ENCODE assay signal across 22 cellular contexts in the genomic region with DNA sequence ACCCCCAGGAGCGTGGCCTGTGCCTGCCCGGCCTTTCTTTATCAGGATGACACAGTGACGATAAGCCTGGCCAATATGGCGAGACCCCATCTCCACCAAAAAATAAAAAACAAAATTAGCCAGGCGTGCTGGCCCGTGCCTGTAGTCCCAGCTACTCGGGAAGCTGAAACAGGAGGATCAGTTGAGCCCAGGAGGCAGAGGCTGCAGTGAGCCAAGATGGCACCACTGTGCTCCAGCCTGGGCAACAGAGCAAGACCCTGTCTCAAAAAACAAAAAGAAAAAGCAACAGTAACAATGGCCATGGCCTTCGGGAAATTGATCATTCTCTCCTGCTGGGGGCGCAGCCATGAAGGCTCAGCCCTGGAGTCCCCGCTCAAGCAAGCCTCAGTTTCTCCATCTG. TPM values are rescaled to one million over a fixed set of nuclear protein-coding genes. Genes with fewer than 3 reads are reported as not detected.
A peak's percentile ranks its signal among the peaks of the same experiment; 100 is the strongest.
DNase-seq lines count a peak whose midpoint lies in the region; ATAC-seq, FAIRE-seq and TF ChIP-seq lines count a peak whose summit lies in the region.
"Had no signal": no experiment of that assay in that cellular context is flagged by ENCODE, and none has a peak within 500 bp of the region (broad histone marks: within the 10 kb centered on the region; RNA-seq: fewer than 3 reads in every experiment).

No MANE protein-coding gene starts in this region.

- H3K79me2 ChIP-seq in HepG2 (ENCODE audit: insufficient read depth, low read length), result no peaks in the 10 kb centered on the region

- H3K27me3 ChIP-seq in HepG2 (ENCODE audit: control insufficient read depth in 1 of 2, insufficient read depth in 2 of 2, low read length in 2 of 2) (no peaks in the 10 kb centered on the region), right lobe of liver (no peaks in the 10 kb centered on the region)

- H3K4me3 ChIP-seq in HepG2 (replicated peaks in 1 of 3; ENCODE audit: insufficient read depth in 1 of 3, low read depth in 2 of 3, low read length in 3 of 3) (no peak overlapping the region), right lobe of liver (no peak overlapping the region)

- TF ChIP-seq POLR2A in HepG2 (IDR thresholded peaks at IDR 0.05; ENCODE audit: insufficient read depth in 1 of 2, low read depth in 2 of 2, low read length in 2 of 2) (no peak), right lobe of liver (IDR thresholded peaks at IDR 0.05) (no peak)

- no peak for TF ChIP-seq EP300 in HepG2 (IDR thresholded peaks at IDR 0.05; ENCODE audit: low read depth in 2 of 2, low read length in 2 of 2)
- TF ChIP-seq EP300 in HepG2 (CRISPR knock-in tag; IDR thresholded peaks at IDR 0.05; ENCODE audit: borderline replicate concordance), result no peak

- CTCF ChIA-PET in HepG2 (lab: Yijun Ruan, JAX; ENCODE audit: low intra/inter-chr PET ratio, low total read pairs), result no interaction called here

- 75% methylated on average over 7 of the region's 10 CpGs for WGBS in HepG2 (ENCODE audit: low lambda C conversion rate)
- WGBS in right lobe of liver (ENCODE audit: insufficient coverage, low coverage, low lambda C conversion rate, missing lambda C conversion rate), result 93% methylated on average over 6 of the region's 10 CpGs

- H3K4me1 Mint-ChIP-seq in T-helper 17 cell (peaks cover 2% of the 10 kb centered on the region), endothelial cell (ENCODE audit: unreplicated experiment) (no peaks in the 10 kb centered on the region)
- peaks cover 6 to 18% of the 10 kb centered on the region in 2 donors for H3K4me1 Mint-ChIP-seq in stimulated activated naive B cell treated with anti-CD40 and anti-IgM and Interleukin-4, amounts not matched to agents 10 μg/mL and 1 μg/mL and 100 μg/mL, for 72 hours

- H3K27ac Mint-ChIP-seq in T-helper 17 cell (peak overlapping the region; percentile 54), endothelial cell (ENCODE audit: unreplicated experiment) (no peak overlapping the region)
- peak overlapping the region; percentile 56 for H3K27ac Mint-ChIP-seq in stimulated activated naive B cell treated with anti-CD40 and anti-IgM and Interleukin-4, amounts not matched to agents 10 μg/mL and 1 μg/mL and 100 μg/mL, for 72 hours

- BruUV-seq in HepG2 (replicated peaks; lab: Mats Ljungman, UMichigan), result no TSS peak

- no peak overlapping the region for H3K9ac ChIP-seq in HepG2 (ENCODE audit: insufficient read depth, low read depth, low read length)
- H3K9ac ChIP-seq: KMS-11 had no signal

- H3K36me3 ChIP-seq in HepG2 (replicated peaks in 1 of 2; ENCODE audit: control insufficient read depth in 1 of 2, insufficient read depth in 2 of 2, low read length in 2 of 2) (no peaks in the 10 kb centered on the region), right lobe of liver (no peaks in the 10 kb centered on the region)

- in situ Hi-C loops in HepG2 (cut with HindIII; ENCODE audit: extremely low pct_ligation_motif_present, low pct_unique_long_range_greater_than_20kb), result no loop called here

- peaks cover 16% of the 10 kb centered on the region for H3K4me1 ChIP-seq in HepG2 (ENCODE audit: insufficient read depth, low read length)
- H3K4me1 ChIP-seq in right lobe of liver, result peaks cover 0 to 3% (median 0%) of the 10 kb centered on the region in 4 donors

- H3K4me3 Mint-ChIP-seq in T-helper 17 cell (peak overlapping the region; percentile 47), endothelial cell (ENCODE audit: unreplicated experiment) (peak overlapping the region; percentile 37)
- no peak overlapping the region for H3K4me3 Mint-ChIP-seq in stimulated activated naive B cell treated with anti-CD40 and anti-IgM and Interleukin-4, amounts not matched to agents 10 μg/mL and 1 μg/mL and 100 μg/mL, for 72 hours

- no peak for TF ChIP-seq RAD21 in HepG2 (CRISPR knock-in tag; IDR thresholded peaks at IDR 0.05)

- ATAC-seq in HepG2 (no peak), right lobe of liver (no peak), T-helper 17 cell (no peak)
- ATAC-seq in stimulated activated naive B cell treated with anti-CD40 and anti-IgM and Interleukin-4, amounts not matched to agents 10 μg/mL and 1 μg/mL and 100 μg/mL, for 72 hours (replicated peaks), result no peak

- H3K27me3 Mint-ChIP-seq in T-helper 17 cell (no peaks in the 10 kb centered on the region), endothelial cell (ENCODE audit: unreplicated experiment) (peaks cover 9% of the 10 kb centered on the region)
- H3K27me3 Mint-ChIP-seq in stimulated activated naive B cell treated with anti-CD40 and anti-IgM and Interleukin-4, amounts not matched to agents 10 μg/mL and 1 μg/mL and 100 μg/mL, for 72 hours, result no peaks in the 10 kb centered on the region

- H3K9me3 ChIP-seq in HepG2 (ENCODE audit: low read length) (no peaks in the 10 kb centered on the region), right lobe of liver (no peaks in the 10 kb centered on the region), T-helper 17 cell (ENCODE audit: control insufficient read depth, low read length, poor library complexity, severe bottlenecking) (no peaks in the 10 kb centered on the region)

- H4K20me1 ChIP-seq in HepG2 (ENCODE audit: insufficient read depth, low read length), result no peaks in the 10 kb centered on the region

- DNase-seq in HepG2 (ENCODE audit: low spot score) (no peak), right lobe of liver (no peak), T-helper 17 cell (no peak), endothelial cell (ENCODE audit: low spot score) (no peak), ecto neural progenitor cell (ENCODE audit: low spot score) (no peak), foreskin melanocyte (no peak)
- DNase-seq in stimulated activated naive B cell treated with anti-CD40 and anti-IgM and Interleukin-4, amounts not matched to agents 10 μg/mL and 1 μg/mL and 100 μg/mL, for 72 hours, result no peak
- no peak for DNase-seq in activated T-cell treated with anti-CD3 and anti-CD28 coated beads, Interleukin-2, amount 50 U/mL, for 48 hours
- DNase-seq: AML-193, DMS53, GDM1, GOT3, HCEC 1CT, NCI-H1092 treated with DMSO at 0.1 percent for 48 hours, NCI-H1436 treated with DMSO at 0.1 percent for 48 hours, NCI-H1930, NCI-H226, NCI-H510A treated with DMSO at 0.1 percent for 48 hours, NCI-H748 treated with DMSO at 0.1 percent for 48 hours had no signal

- intact Hi-C loops in HepG2 (cut with micrococcal nuclease; ENCODE audit: unreplicated experiment), result no loop called here
- intact Hi-C loops in right lobe of liver (cut with DNase I), result no loop called here

- H3K36me3 Mint-ChIP-seq in T-helper 17 cell (ENCODE audit: low read depth) (no peaks in the 10 kb centered on the region), endothelial cell (ENCODE audit: low read depth, unreplicated experiment) (peaks cover 2% of the 10 kb centered on the region)
- peaks cover 6 to 7% of the 10 kb centered on the region in 2 donors for H3K36me3 Mint-ChIP-seq in stimulated activated naive B cell treated with anti-CD40 and anti-IgM and Interleukin-4, amounts not matched to agents 10 μg/mL and 1 μg/mL and 100 μg/mL, for 72 hours

- no peak for TF ChIP-seq CTCF in HepG2 (CRISPR knock-in tag; IDR thresholded peaks at IDR 0.05)
- TF ChIP-seq CTCF in right lobe of liver (IDR thresholded peaks at IDR 0.05), result no peak
- TF ChIP-seq CTCF in endothelial cell (IDR thresholded peaks at IDR 0.05; ENCODE audit: unreplicated experiment), result no peak

- FAIRE-seq in HepG2 (lab: Jason Lieb, UNC), result no peak
- FAIRE-seq: GM19239 had no signal

- H3K4me2 ChIP-seq in HepG2 (ENCODE audit: low read depth, low read length), result no peak overlapping the region
- H3K4me2 ChIP-seq: KMS-11 had no signal

- POLR2A ChIA-PET in HepG2 (lab: Yijun Ruan, JAX), result no interaction called here

- H3K9me3 Mint-ChIP-seq in endothelial cell (ENCODE audit: unreplicated experiment), result no peaks in the 10 kb centered on the region
- peaks cover 0 to 2% of the 10 kb centered on the region in 2 donors for H3K9me3 Mint-ChIP-seq in stimulated activated naive B cell treated with anti-CD40 and anti-IgM and Interleukin-4, amounts not matched to agents 10 μg/mL and 1 μg/mL and 100 μg/mL, for 72 hours

- H2AFZ ChIP-seq in HepG2 (ENCODE audit: low read length), result no peak overlapping the region

- H3K27ac ChIP-seq in HepG2 (ENCODE audit: extremely low read length, insufficient read depth, low read length) (no peak overlapping the region), right lobe of liver (no peak overlapping the region)
- H3K27ac ChIP-seq: C4-2B, KMS-11 had no signal

RNA-seq across cellular contexts. Expression of a gene that starts 11.1 kb away (rescaled TPM):
- total RNA-seq in HepG2 (2016; rRNA removed; fragmentation: Illumina TruSeq; extraction: Trizol) (not detected in 2 replicates), right lobe of liver (10 to 100 TPM in 2 of 6 experiments, 1 to 10 TPM in 4; 4.8 to 14.3 (median 9.4) TPM), T-helper 17 cell (not detected), endothelial cell (ENCODE audit: unreplicated experiment) (3.8 TPM)
- total RNA-seq in HepG2 (2016; cell fraction: cytosol; rRNA removed; fragmentation: Illumina TruSeq; extraction: Trizol; ENCODE audit: low read depth), result not detected in 2 replicates
- not detected in 2 replicates for total RNA-seq in HepG2 (2016; cell fraction: insoluble cytoplasmic fraction; rRNA removed; fragmentation: Illumina TruSeq; extraction: Trizol)
- total RNA-seq in HepG2 (2016; cell fraction: membrane; rRNA removed; fragmentation: Illumina TruSeq; extraction: Trizol), result not detected in 2 replicates
- not detected in 2 replicates for total RNA-seq in HepG2 (2016; cell fraction: nucleus; rRNA removed; fragmentation: Illumina TruSeq; extraction: Trizol)
- polyA plus RNA-seq in HepG2 (2011; rRNA removed), result not detected in 2 replicates
- polyA plus RNA-seq in HepG2 (2011; cell fraction: cytosol; rRNA removed), result 0.07 TPM in 1 of 2 replicates, not detected in the other
- 0.12 and 0.16 TPM in 2 replicates for polyA plus RNA-seq in HepG2 (2011; cell fraction: nucleus; rRNA removed)
- polyA plus RNA-seq in HepG2 (2012), result not detected in 2 replicates
- polyA plus RNA-seq in HepG2 (2016; cell fraction: cytosol; fragmentation: Illumina TruSeq; extraction: Trizol; ENCODE audit: low read depth), result not detected in 2 replicates
- not detected in 2 replicates for polyA plus RNA-seq in HepG2 (2016; cell fraction: insoluble cytoplasmic fraction; fragmentation: Illumina TruSeq; extraction: Trizol; ENCODE audit: low read depth)
- not detected in 2 replicates for polyA plus RNA-seq in HepG2 (2016; cell fraction: membrane; fragmentation: Illumina TruSeq; extraction: Trizol; ENCODE audit: low read depth)
- polyA plus RNA-seq in HepG2 (2016; cell fraction: nucleus; fragmentation: Illumina TruSeq; extraction: Trizol; ENCODE audit: insufficient read depth, low read depth), result not detected in 2 replicates
- polyA minus RNA-seq in HepG2 (2011; rRNA and poly(A)+ RNA removed; ENCODE audit: low replicate concordance), result 1.4 TPM in 1 of 2 replicates, not detected in the other
- not detected in 2 replicates for polyA minus RNA-seq in HepG2 (2011; cell fraction: cytosol; rRNA and poly(A)+ RNA removed)
- not detected in 2 replicates for polyA minus RNA-seq in HepG2 (2011; cell fraction: nucleus; rRNA and poly(A)+ RNA removed)

RNA-seq across cellular contexts. Expression of a gene that starts 38.1 kb away (rescaled TPM):
- 6.4 and 9.1 TPM in 2 replicates for total RNA-seq in HepG2 (2016; rRNA removed; fragmentation: Illumina TruSeq; extraction: Trizol)
- total RNA-seq in HepG2 (2016; cell fraction: cytosol; rRNA removed; fragmentation: Illumina TruSeq; extraction: Trizol; ENCODE audit: low read depth), result 29.8 and 30.7 TPM in 2 replicates
- 7.4 and 8.8 TPM in 2 replicates for total RNA-seq in HepG2 (2016; cell fraction: insoluble cytoplasmic fraction; rRNA removed; fragmentation: Illumina TruSeq; extraction: Trizol)
- total RNA-seq in HepG2 (2016; cell fraction: membrane; rRNA removed; fragmentation: Illumina TruSeq; extraction: Trizol), result 40.6 and 43.0 TPM in 2 replicates
- total RNA-seq in HepG2 (2016; cell fraction: nucleus; rRNA removed; fragmentation: Illumina TruSeq; extraction: Trizol), result 4.2 and 4.8 TPM in 2 replicates
- polyA plus RNA-seq in HepG2 (2011; rRNA removed), result 36.3 and 37.0 TPM in 2 replicates
- 27.2 and 34.8 TPM in 2 replicates for polyA plus RNA-seq in HepG2 (2011; cell fraction: cytosol; rRNA removed)
- polyA plus RNA-seq in HepG2 (2011; cell fraction: nucleus; rRNA removed), result 16.8 and 18.8 TPM in 2 replicates
- polyA plus RNA-seq in HepG2 (2012), result 18.3 and 24.5 TPM in 2 replicates
- 89.1 and 102 TPM in 2 replicates for polyA plus RNA-seq in HepG2 (2016; cell fraction: cytosol; fragmentation: Illumina TruSeq; extraction: Trizol; ENCODE audit: low read depth)
- 21.6 and 26.7 TPM in 2 replicates for polyA plus RNA-seq in HepG2 (2016; cell fraction: insoluble cytoplasmic fraction; fragmentation: Illumina TruSeq; extraction: Trizol; ENCODE audit: low read depth)
- 106 and 124 TPM in 2 replicates for polyA plus RNA-seq in HepG2 (2016; cell fraction: membrane; fragmentation: Illumina TruSeq; extraction: Trizol; ENCODE audit: low read depth)
- polyA plus RNA-seq in HepG2 (2016; cell fraction: nucleus; fragmentation: Illumina TruSeq; extraction: Trizol; ENCODE audit: insufficient read depth, low read depth), result 18.5 and 20.8 TPM in 2 replicates
- 17.5 and 24.9 TPM in 2 replicates for polyA minus RNA-seq in HepG2 (2011; rRNA and poly(A)+ RNA removed; ENCODE audit: low replicate concordance)
- polyA minus RNA-seq in HepG2 (2011; cell fraction: cytosol; rRNA and poly(A)+ RNA removed), result 11.3 and 15.3 TPM in 2 replicates
- 2.2 and 3.4 TPM in 2 replicates for polyA minus RNA-seq in HepG2 (2011; cell fraction: nucleus; rRNA and poly(A)+ RNA removed)
- total RNA-seq in right lobe of liver, result 10 to 100 TPM; 15.3 to 35.1 (median 24.8) TPM
- total RNA-seq in T-helper 17 cell, result 1 to 10 TPM; 4.1 to 5.1 TPM
- total RNA-seq in endothelial cell (ENCODE audit: unreplicated experiment), result 87.4 TPM

RNA-seq across cellular contexts. Expression of a gene that starts 44.7 kb away (rescaled TPM):
- total RNA-seq in HepG2 (2016; rRNA removed; fragmentation: Illumina TruSeq; extraction: Trizol), result 1.9 and 3.4 TPM in 2 replicates
- 3.4 and 4.1 TPM in 2 replicates for total RNA-seq in HepG2 (2016; cell fraction: cytosol; rRNA removed; fragmentation: Illumina TruSeq; extraction: Trizol; ENCODE audit: low read depth)
- 1.8 and 4.3 TPM in 2 replicates for total RNA-seq in HepG2 (2016; cell fraction: insoluble cytoplasmic fraction; rRNA removed; fragmentation: Illumina TruSeq; extraction: Trizol)
- 2.4 and 3.4 TPM in 2 replicates for total RNA-seq in HepG2 (2016; cell fraction: membrane; rRNA removed; fragmentation: Illumina TruSeq; extraction: Trizol)
- total RNA-seq in HepG2 (2016; cell fraction: nucleus; rRNA removed; fragmentation: Illumina TruSeq; extraction: Trizol), result 3.8 and 4.3 TPM in 2 replicates
- 11.6 and 15.7 TPM in 2 replicates for polyA plus RNA-seq in HepG2 (2011; rRNA removed)
- polyA plus RNA-seq in HepG2 (2011; cell fraction: cytosol; rRNA removed), result 6.4 and 7.4 TPM in 2 replicates
- polyA plus RNA-seq in HepG2 (2011; cell fraction: nucleus; rRNA removed), result 29.1 and 39.0 TPM in 2 replicates
- polyA plus RNA-seq in HepG2 (2012), result 3.4 and 4.8 TPM in 2 replicates
- 2.3 and 3.2 TPM in 2 replicates for polyA plus RNA-seq in HepG2 (2016; cell fraction: cytosol; fragmentation: Illumina TruSeq; extraction: Trizol; ENCODE audit: low read depth)
- polyA plus RNA-seq in HepG2 (2016; cell fraction: insoluble cytoplasmic fraction; fragmentation: Illumina TruSeq; extraction: Trizol; ENCODE audit: low read depth), result 2.9 and 3.5 TPM in 2 replicates
- 3.3 and 3.4 TPM in 2 replicates for polyA plus RNA-seq in HepG2 (2016; cell fraction: membrane; fragmentation: Illumina TruSeq; extraction: Trizol; ENCODE audit: low read depth)
- polyA plus RNA-seq in HepG2 (2016; cell fraction: nucleus; fragmentation: Illumina TruSeq; extraction: Trizol; ENCODE audit: insufficient read depth, low read depth), result 16.6 and 21.1 TPM in 2 replicates
- polyA minus RNA-seq in HepG2 (2011; rRNA and poly(A)+ RNA removed; ENCODE audit: low replicate concordance), result 19.2 and 110 TPM in 2 replicates
- polyA minus RNA-seq in HepG2 (2011; cell fraction: cytosol; rRNA and poly(A)+ RNA removed), result 2.4 and 4.4 TPM in 2 replicates
- polyA minus RNA-seq in HepG2 (2011; cell fraction: nucleus; rRNA and poly(A)+ RNA removed), result 4.8 and 5.9 TPM in 2 replicates
- total RNA-seq in right lobe of liver, result 10 to 100 TPM in 5 of 6 experiments, 1 to 10 TPM in 1; 9.8 to 25.2 (median 17.7) TPM
- total RNA-seq in T-helper 17 cell, result 10 to 100 TPM; 11.4 to 17.0 TPM
- total RNA-seq in endothelial cell (ENCODE audit: unreplicated experiment), result 24.2 TPM

RNA-seq across cellular contexts. Expression of a gene that starts 57.8 kb away (rescaled TPM):
- total RNA-seq in HepG2 (2016; rRNA removed; fragmentation: Illumina TruSeq; extraction: Trizol) (11.1 and 28.2 TPM in 2 replicates), right lobe of liver (10 to 100 TPM; 38.7 to 61.8 (median 46.5) TPM), T-helper 17 cell (10 to 100 TPM; 95.1 to 97.2 TPM), endothelial cell (ENCODE audit: unreplicated experiment) (129 TPM)
- 6.7 and 9.9 TPM in 2 replicates for total RNA-seq in HepG2 (2016; cell fraction: cytosol; rRNA removed; fragmentation: Illumina TruSeq; extraction: Trizol; ENCODE audit: low read depth)
- total RNA-seq in HepG2 (2016; cell fraction: insoluble cytoplasmic fraction; rRNA removed; fragmentation: Illumina TruSeq; extraction: Trizol), result 7.3 and 24.9 TPM in 2 replicates
- 9.5 and 10.2 TPM in 2 replicates for total RNA-seq in HepG2 (2016; cell fraction: membrane; rRNA removed; fragmentation: Illumina TruSeq; extraction: Trizol)
- total RNA-seq in HepG2 (2016; cell fraction: nucleus; rRNA removed; fragmentation: Illumina TruSeq; extraction: Trizol), result 39.4 and 51.4 TPM in 2 replicates
- 24.9 and 28.4 TPM in 2 replicates for polyA plus RNA-seq in HepG2 (2011; rRNA removed)
- polyA plus RNA-seq in HepG2 (2011; cell fraction: cytosol; rRNA removed), result 8.4 and 14.6 TPM in 2 replicates
- polyA plus RNA-seq in HepG2 (2011; cell fraction: nucleus; rRNA removed), result 192 and 272 TPM in 2 replicates
- 22.0 and 47.4 TPM in 2 replicates for polyA plus RNA-seq in HepG2 (2012)
- 4.0 and 4.8 TPM in 2 replicates for polyA plus RNA-seq in HepG2 (2016; cell fraction: cytosol; fragmentation: Illumina TruSeq; extraction: Trizol; ENCODE audit: low read depth)
- polyA plus RNA-seq in HepG2 (2016; cell fraction: insoluble cytoplasmic fraction; fragmentation: Illumina TruSeq; extraction: Trizol; ENCODE audit: low read depth), result 9.1 and 14.0 TPM in 2 replicates
- polyA plus RNA-seq in HepG2 (2016; cell fraction: membrane; fragmentation: Illumina TruSeq; extraction: Trizol; ENCODE audit: low read depth), result 4.9 and 7.2 TPM in 2 replicates
- polyA plus RNA-seq in HepG2 (2016; cell fraction: nucleus; fragmentation: Illumina TruSeq; extraction: Trizol; ENCODE audit: insufficient read depth, low read depth), result 115 and 120 TPM in 2 replicates
- 20.0 and 49.5 TPM in 2 replicates for polyA minus RNA-seq in HepG2 (2011; rRNA and poly(A)+ RNA removed; ENCODE audit: low replicate concordance)
- polyA minus RNA-seq in HepG2 (2011; cell fraction: cytosol; rRNA and poly(A)+ RNA removed), result 21.5 and 23.2 TPM in 2 replicates
- 37.4 and 52.5 TPM in 2 replicates for polyA minus RNA-seq in HepG2 (2011; cell fraction: nucleus; rRNA and poly(A)+ RNA removed)

Comparison
In these comparisons a context has a peak if more than half of its experiments do, and no peak if none do; other contexts are left out.
1. H3K4me3 Mint-ChIP-seq: peak in T-helper 17 cell (single experiment) and endothelial cell (single experiment); none in stimulated activated naive B cell treated with anti-CD40 and anti-IgM and Interleukin-4, amounts not matched to agents 10 μg/mL and 1 μg/mL and 100 μg/mL, for 72 hours (0 of 2).